Comparison of ENCODE assay signal across 11 cellular contexts in genomic region chr7:98285132-98286092, GRCh38. TPM values are rescaled to one million over a fixed set of nuclear protein-coding genes. Genes with fewer than 3 reads are reported as not detected.
A peak's percentile ranks its signal among the peaks of the same experiment; 100 is the strongest.
DNase-seq lines count a peak whose midpoint lies in the region; ATAC-seq and TF ChIP-seq lines count a peak whose summit lies in the region.
"Had no signal": no experiment of that assay in that cellular context is flagged by ENCODE, and none has a peak within 500 bp of the region (broad histone marks: within the 10 kb centered on the region; RNA-seq: fewer than 3 reads in every experiment).

No MANE protein-coding gene starts in this region.

- peak overlapping the region; percentile 91 for H3K27ac Mint-ChIP-seq in Caco-2 (ENCODE audit: unreplicated experiment)
- H3K27ac Mint-ChIP-seq in activated CD8-positive, alpha-beta T cell treated with anti-CD3 and anti-CD28 coated beads, Interleukin-2, amount 10 ng/mL, durations not matched to agents 7 days and 5 days = no peak overlapping the region

- 72% methylated on average over 21 of the region's 21 CpGs for WGBS in right cardiac atrium

- POLR2A ChIA-PET in Caco-2 (lab: Charles Lee) = interaction anchor here (0.7 kb wide), 1 partner anchor 116 kb away, joined by 3 read pairs; the partner anchor contains the start of gene BAIAP2L1
- POLR2A ChIA-PET in activated CD8-positive, alpha-beta T cell treated with anti-CD3 and anti-CD28 coated beads, Interleukin-2, amount 10 ng/mL, durations not matched to agents 7 days and 5 days (lab: Charles Lee) = interaction anchor here (0.6 kb wide), 1 partner anchor 246 kb away, joined by 4 read pairs; no protein-coding TSS in a partner anchor

- H3K4me1 ChIP-seq in Caco-2 (peaks cover 55% of the 10 kb centered on the region), right cardiac atrium (ENCODE audit: control insufficient read depth, insufficient read depth, low read length) (peaks cover 17% of the 10 kb centered on the region), skeletal muscle satellite cell (ENCODE audit: control insufficient read depth, insufficient read depth, low read length) (peaks cover 56% of the 10 kb centered on the region)

- H3K9me3 ChIP-seq in Caco-2 = no peaks in the 10 kb centered on the region
- no peaks in the 10 kb centered on the region for H3K9me3 ChIP-seq in right cardiac atrium (ENCODE audit: control insufficient read depth, low read length)
- H3K9me3 ChIP-seq in skeletal muscle satellite cell (replicated peaks; ENCODE audit: low read length) = no peaks in the 10 kb centered on the region

- H3K9me3 Mint-ChIP-seq in Caco-2 (ENCODE audit: unreplicated experiment) = no peaks in the 10 kb centered on the region
- H3K9me3 Mint-ChIP-seq in activated CD8-positive, alpha-beta T cell treated with anti-CD3 and anti-CD28 coated beads, Interleukin-2, amount 10 ng/mL, durations not matched to agents 7 days and 5 days (ENCODE audit: insufficient read depth) = no peaks in the 10 kb centered on the region
- H3K9me3 Mint-ChIP-seq: immature natural killer cell had no signal

- CTCF ChIA-PET in Caco-2 (lab: Charles Lee) = no interaction called here
- CTCF ChIA-PET in activated CD8-positive, alpha-beta T cell treated with anti-CD3 and anti-CD28 coated beads, Interleukin-2, amount 10 ng/mL, durations not matched to agents 7 days and 5 days (lab: Charles Lee) = no interaction called here

- H3K4me3 Mint-ChIP-seq in Caco-2 (ENCODE audit: unreplicated experiment) = peak overlapping the region; percentile 97
- H3K4me3 Mint-ChIP-seq in activated CD8-positive, alpha-beta T cell treated with anti-CD3 and anti-CD28 coated beads, Interleukin-2, amount 10 ng/mL, durations not matched to agents 7 days and 5 days = no peak overlapping the region

- TF ChIP-seq CTCF in Caco-2 (IDR thresholded peaks at IDR 0.05; ENCODE audit: insufficient read depth in 1 of 2, low read depth in 1 of 2, low read length in 1 of 2, severe bottlenecking in 1 of 2, unreplicated experiment in 1 of 2) = no peak
- no peak for TF ChIP-seq CTCF in WI38 (IDR thresholded peaks at IDR 0.05; ENCODE audit: low read depth, low read length)

- peak overlapping the region; percentile 94 for H3K9ac ChIP-seq in skeletal muscle satellite cell (ENCODE audit: low read depth, low read length)

- BruUV-seq in Caco-2 (replicated peaks; lab: Mats Ljungman, UMichigan) = no TSS peak

- ATAC-seq in right cardiac atrium (no peak), GM21619 (IDR thresholded peaks at IDR 0.05; ENCODE audit: unreplicated experiment) (no peak)
- ATAC-seq in activated CD8-positive, alpha-beta T cell treated with anti-CD3 and anti-CD28 coated beads, Interleukin-2, amount 10 ng/mL, durations not matched to agents 7 days and 5 days = no peak

- H3K27me3 Mint-ChIP-seq in Caco-2 (ENCODE audit: insufficient read depth, unreplicated experiment) = no peaks in the 10 kb centered on the region
- H3K27me3 Mint-ChIP-seq in activated CD8-positive, alpha-beta T cell treated with anti-CD3 and anti-CD28 coated beads, Interleukin-2, amount 10 ng/mL, durations not matched to agents 7 days and 5 days (ENCODE audit: low read depth) = no peaks in the 10 kb centered on the region
- H3K27me3 Mint-ChIP-seq: activated naive CD8-positive, alpha-beta T cell had no signal

- intact Hi-C loops in Caco-2 (cut with micrococcal nuclease; ENCODE audit: unreplicated experiment) (no loop called here), right cardiac atrium (cut with DNase I) (no loop called here)

- H3K4me3 ChIP-seq in Caco-2 (ENCODE audit: low read depth, low read length) = no peak overlapping the region
- H3K4me3 ChIP-seq in WI38 (ENCODE audit: low read depth, low read length) = peak overlapping the region; percentile 89
- H3K4me3 ChIP-seq in right cardiac atrium (ENCODE audit: low read length) = peak overlapping the region; percentile 0
- H3K4me3 ChIP-seq in skeletal muscle satellite cell (ENCODE audit: low read length) = peak overlapping the region; percentile 87

- H3K27ac ChIP-seq in right cardiac atrium (ENCODE audit: low read length) = peak overlapping the region; percentile 16

- no peak for DNase-seq in Caco-2
- peak in 1 of 3 donors; percentile 61 for DNase-seq in right cardiac atrium
- no peak for DNase-seq in activated CD8-positive, alpha-beta T cell treated with anti-CD3 and anti-CD28 coated beads, Interleukin-2, amount 10 ng/mL, durations not matched to agents 7 days and 5 days
- DNase-seq in NCI-H2081 (lab: John Stamatoyannopoulos, UW) = no peak
- no peak for DNase-seq in DMS153 (lab: John Stamatoyannopoulos, UW)
- DNase-seq: immature natural killer cell, Karpas-422 had no signal

- peaks cover 80% of the 10 kb centered on the region for H3K36me3 Mint-ChIP-seq in Caco-2 (ENCODE audit: insufficient read depth, unreplicated experiment)
- peaks cover 2% of the 10 kb centered on the region for H3K36me3 Mint-ChIP-seq in activated CD8-positive, alpha-beta T cell treated with anti-CD3 and anti-CD28 coated beads, Interleukin-2, amount 10 ng/mL, durations not matched to agents 7 days and 5 days (ENCODE audit: low read depth)
- H3K36me3 Mint-ChIP-seq: activated naive CD8-positive, alpha-beta T cell; immature natural killer cell had no signal

- H3K36me3 ChIP-seq in Caco-2 (ENCODE audit: control insufficient read depth, insufficient read depth, low read length) = peaks cover 3% of the 10 kb centered on the region
- peaks cover 65% of the 10 kb centered on the region for H3K36me3 ChIP-seq in skeletal muscle satellite cell (ENCODE audit: insufficient read depth, low read length)

- H3K4me1 Mint-ChIP-seq in Caco-2 (ENCODE audit: low read depth, unreplicated experiment) = peaks cover 30% of the 10 kb centered on the region
- peaks cover 21% of the 10 kb centered on the region for H3K4me1 Mint-ChIP-seq in activated CD8-positive, alpha-beta T cell treated with anti-CD3 and anti-CD28 coated beads, Interleukin-2, amount 10 ng/mL, durations not matched to agents 7 days and 5 days (ENCODE audit: low read depth)

- H3K27me3 ChIP-seq in Caco-2 (replicated peaks; ENCODE audit: control insufficient read depth, insufficient read depth, low read length) = no peaks in the 10 kb centered on the region
- H3K27me3 ChIP-seq in right cardiac atrium (ENCODE audit: control insufficient read depth, insufficient read depth) = no peaks in the 10 kb centered on the region
- H3K27me3 ChIP-seq in skeletal muscle satellite cell (ENCODE audit: control insufficient read depth, insufficient read depth, low read length) = no peaks in the 10 kb centered on the region

- H3K4me2 ChIP-seq in skeletal muscle satellite cell (ENCODE audit: low read length) = peak overlapping the region; percentile 94

RNA-seq across cellular contexts. Expression of gene BRI3, which starts 3.9 kb away (rescaled TPM):
- total RNA-seq in Caco-2 (2022) (197 and 224 TPM in 2 replicates), right cardiac atrium (100 to 1,000 TPM; 156 to 203 (median 187) TPM)
- polyA plus RNA-seq in right cardiac atrium = 209 TPM
- total RNA-seq in skeletal muscle satellite cell (2012; rRNA removed) = 93.0 and 95.3 TPM in 2 replicates
- total RNA-seq in activated CD8-positive, alpha-beta T cell treated with anti-CD3 and anti-CD28 coated beads, Interleukin-2, amount 10 ng/mL, durations not matched to agents 7 days and 5 days = 10 to 100 TPM; 35.0 to 35.5 TPM

RNA-seq across cellular contexts. Expression of gene TECPR1, which starts 33.4 kb away (rescaled TPM):
- total RNA-seq in Caco-2 (2022) (19.0 and 26.4 TPM in 2 replicates), right cardiac atrium (10 to 100 TPM; 20.9 to 25.5 (median 25.1) TPM)
- 10.5 TPM for polyA plus RNA-seq in right cardiac atrium
- 12.4 and 13.3 TPM in 2 replicates for total RNA-seq in skeletal muscle satellite cell (2012; rRNA removed)
- total RNA-seq in activated CD8-positive, alpha-beta T cell treated with anti-CD3 and anti-CD28 coated beads, Interleukin-2, amount 10 ng/mL, durations not matched to agents 7 days and 5 days = 10 to 100 TPM; 49.3 to 55.9 TPM
